Comparison of ENCODE assay signal across 10 cellular contexts in the genomic region with DNA sequence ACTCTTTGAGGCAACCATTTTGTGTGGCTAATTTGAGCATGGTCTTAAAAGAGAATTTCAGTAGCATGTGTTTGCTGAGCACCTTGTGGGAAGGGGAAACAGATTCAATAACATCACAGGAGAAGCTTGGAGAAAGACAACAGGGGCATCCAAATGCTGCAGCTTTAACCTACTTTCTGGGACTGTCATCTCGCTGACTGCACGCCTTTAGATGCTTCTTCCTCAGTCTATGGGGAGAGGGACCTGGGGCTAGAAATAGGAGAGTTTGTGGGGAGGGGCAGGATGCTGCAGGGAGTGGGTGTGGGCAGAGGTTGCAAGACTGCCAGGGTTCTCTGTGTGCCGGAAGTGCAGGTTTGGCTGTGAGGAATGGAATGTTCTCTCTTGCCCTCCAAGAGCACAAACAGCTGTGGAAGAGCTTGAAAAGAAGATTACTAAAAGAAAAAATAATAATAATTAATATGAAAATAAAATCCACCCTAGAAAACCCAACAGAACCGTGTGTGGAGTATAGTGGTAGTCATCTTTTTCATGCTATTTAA.
DNase-seq lines count a peak whose midpoint lies in the region; ATAC-seq and TF ChIP-seq lines count a peak whose summit lies in the region.
"Had no signal": no experiment of that assay in that cellular context is flagged by ENCODE, and none has a peak within 500 bp of the region (broad histone marks: within the 10 kb centered on the region; RNA-seq: fewer than 3 reads in every experiment).

No MANE protein-coding gene starts in this region.

- H3K27me3 ChIP-seq in hepatocyte (no peaks in the 10 kb centered on the region), sigmoid colon (no peaks in the 10 kb centered on the region)

- H3K4me3 ChIP-seq in hepatocyte, result no peak overlapping the region
- no peak overlapping the region for H3K4me3 ChIP-seq in sigmoid colon

- DNase-seq in ELR (ENCODE audit: low read depth) (peak; percentile 23), MCF 10A (ENCODE audit: unreplicated experiment) (peak; percentile 63), hepatocyte (ENCODE audit: low spot score) (no peak), sigmoid colon (peak; percentile 85), hippocampal formation (lab: John Stamatoyannopoulos, UW) (no peak), LoVo (ENCODE audit: low spot score) (no peak)

- ATAC-seq in GM18498 (IDR thresholded peaks at IDR 0.05; ENCODE audit: unreplicated experiment) (no peak), GM18868 (IDR thresholded peaks at IDR 0.05; ENCODE audit: unreplicated experiment) (no peak)

- H3K79me2 ChIP-seq in hepatocyte, result peaks cover 85% of the 10 kb centered on the region

- no TSS peak for BruUV-seq in MCF 10A (replicated peaks; lab: Mats Ljungman, UMichigan)

- no peaks in the 10 kb centered on the region for H3K27me3 Mint-ChIP-seq in MCF 10A (ENCODE audit: insufficient read depth, unreplicated experiment)
- H3K27me3 Mint-ChIP-seq: T-cell had no signal

- peak overlapping the region; percentile 83 for H3K27ac Mint-ChIP-seq in MCF 10A (ENCODE audit: low read depth, unreplicated experiment)
- H3K27ac Mint-ChIP-seq: activated T-helper 2 cell treated with anti-CD3 and anti-CD28 coated beads, Interferon-gamma antibody, Interleukin-2, Interleukin-4, amounts not matched to agents 10 μg/mL and 5 μg/mL and 100 μg/mL, durations not matched to agents 14 hours and 24 hours and 36 hours; T-cell had no signal

- no peak overlapping the region for H2AFZ ChIP-seq in hepatocyte

- H3K9me3 ChIP-seq in hepatocyte (ENCODE audit: low read depth) (no peaks in the 10 kb centered on the region), sigmoid colon (no peaks in the 10 kb centered on the region)

- POLR2A ChIA-PET in MCF 10A (lab: Yijun Ruan, JAX), result interaction anchor here (0.6 to 7.8 kb wide), 21 partner anchors 9 to 440 kb away, joined by 3 to 70 read pairs (median 4); a partner anchor contains a TSS

- H3K27ac ChIP-seq in hepatocyte, result peak overlapping the region; percentile 71
- peak overlapping the region; percentile 69 to 87 (median 84) for H3K27ac ChIP-seq in sigmoid colon

- peak overlapping the region; percentile 43 for H3K4me2 ChIP-seq in hepatocyte

- 51% methylated on average over 4 of the region's 4 CpGs for WGBS in hepatocyte (ENCODE audit: low lambda C conversion rate, missing lambda C conversion rate)
- 67 to 68% methylated on average over 4 of the region's 4 CpGs for WGBS in sigmoid colon, 2 donors

- H3K36me3 Mint-ChIP-seq in MCF 10A (ENCODE audit: insufficient read depth, unreplicated experiment), result peaks cover 53% of the 10 kb centered on the region

- H3K9me3 Mint-ChIP-seq in MCF 10A (ENCODE audit: unreplicated experiment), result no peaks in the 10 kb centered on the region
- H3K9me3 Mint-ChIP-seq: activated T-helper 2 cell treated with anti-CD3 and anti-CD28 coated beads, Interferon-gamma antibody, Interleukin-2, Interleukin-4, amounts not matched to agents 10 μg/mL and 5 μg/mL and 100 μg/mL, durations not matched to agents 14 hours and 24 hours and 36 hours; T-cell had no signal

- no peak for TF ChIP-seq POLR2A in sigmoid colon (IDR thresholded peaks at IDR 0.05)

- peak; percentile 29 to 94 (median 74) for TF ChIP-seq EP300 in sigmoid colon (IDR thresholded peaks at IDR 0.05)

- intact Hi-C loops in MCF 10A (cut with micrococcal nuclease), result loop anchor here (5.0 kb wide), 1 partner anchor 83 kb away; no protein-coding TSS in a partner anchor
- intact Hi-C loops in sigmoid colon (cut with DNase I), result loop anchor here (2.0 to 5.0 kb wide), 3 partner anchors 37 to 92 kb away; a partner anchor contains a TSS

- no peak for TF ChIP-seq CTCF in MCF 10A (IDR thresholded peaks at IDR 0.05; ENCODE audit: unreplicated experiment)
- TF ChIP-seq CTCF in hepatocyte (IDR thresholded peaks at IDR 0.05; ENCODE audit: poor library complexity), result no peak
- TF ChIP-seq CTCF in sigmoid colon (IDR thresholded peaks at IDR 0.05), result no peak

- H3K36me3 ChIP-seq in hepatocyte (replicated peaks; ENCODE audit: insufficient read depth, low read depth) (no peaks in the 10 kb centered on the region), sigmoid colon (no peaks in the 10 kb centered on the region)

- H3K4me1 ChIP-seq in hepatocyte (ENCODE audit: insufficient read depth) (peaks cover 69% of the 10 kb centered on the region), sigmoid colon (peaks cover 0 to 90% (median 83%) of the 10 kb centered on the region in 4 donors)

- CTCF ChIA-PET in MCF 10A (lab: Yijun Ruan, JAX), result interaction anchor here (0.6 to 1.2 kb wide), 6 partner anchors 18 to 420 kb away, joined by 3 to 4 read pairs (median 3); no protein-coding TSS in a partner anchor

- H3K4me1 Mint-ChIP-seq in MCF 10A (ENCODE audit: insufficient read depth, unreplicated experiment), result peaks cover 72% of the 10 kb centered on the region

- no peaks in the 10 kb centered on the region for H3K9me2 ChIP-seq in hepatocyte (replicated peaks; ENCODE audit: insufficient read depth)

- peak overlapping the region; percentile 39 for H3K4me3 Mint-ChIP-seq in MCF 10A (ENCODE audit: unreplicated experiment)
- H3K4me3 Mint-ChIP-seq: T-cell had no signal

- H4K20me1 ChIP-seq in hepatocyte (ENCODE audit: insufficient read depth, poor library complexity, severe bottlenecking), result peaks cover 34% of the 10 kb centered on the region

Comparison
In these comparisons a context has a peak if more than half of its experiments do, and no peak if none do; other contexts are left out.
1. DNase-seq: peak in ELR (single experiment), MCF 10A (single experiment) and sigmoid colon (single experiment); none in hepatocyte (single experiment), hippocampal formation (0 of 2) and LoVo (single experiment).